In the genomic region with DNA sequence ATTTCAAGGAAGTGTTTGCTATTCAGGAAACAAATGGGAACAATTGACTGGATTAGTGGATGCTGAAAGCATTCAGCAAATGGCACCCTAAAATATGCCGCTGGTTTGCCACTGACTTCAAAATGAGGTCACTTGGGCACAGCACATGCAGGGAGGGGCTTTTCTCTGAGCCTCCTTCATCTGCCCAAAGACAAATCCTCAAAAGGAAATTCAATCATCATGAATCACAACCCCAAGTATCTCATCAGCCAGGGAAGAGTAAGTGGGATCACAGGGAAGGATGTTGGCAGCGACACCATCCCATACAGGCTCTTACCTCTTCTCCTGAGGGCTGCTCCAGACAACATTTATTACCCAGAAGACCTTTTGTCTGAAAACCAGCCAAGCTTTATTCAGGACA, we compare ENCODE assay signal across 27 cellular contexts. TPM values are rescaled to one million over a fixed set of nuclear protein-coding genes. Genes with fewer than 3 reads are reported as not detected.
A peak's percentile ranks its signal among the peaks of the same experiment; 100 is the strongest.
DNase-seq lines count a peak whose midpoint lies in the region; ATAC-seq, FAIRE-seq and TF ChIP-seq lines count a peak whose summit lies in the region.
"Had no signal": no experiment of that assay in that cellular context is flagged by ENCODE, and none has a peak within 500 bp of the region (broad histone marks: within the 10 kb centered on the region; RNA-seq: fewer than 3 reads in every experiment).

No MANE protein-coding gene starts in this region.

- TF ChIP-seq CTCF in RWPE2 (IDR thresholded peaks at IDR 0.05; ENCODE audit: poor library complexity, severe bottlenecking), result no peak
- no peak for TF ChIP-seq CTCF in fibroblast of pulmonary artery (IDR thresholded peaks at IDR 0.05; ENCODE audit: low read length, missing control alignments)
- TF ChIP-seq CTCF in GM10266 (IDR thresholded peaks at IDR 0.05; ENCODE audit: control insufficient read depth, insufficient read depth, low read depth, missing control alignments), result no peak

- ATAC-seq in RWPE2 (ENCODE audit: low read depth), result peak; percentile 46; the same call in 1 of the 3 replicates

- 0 out of 2 replicates have a peak, but pooled peaks cover 7% of the 10 kb centered on the region for H3K4me1 ChIP-seq in GM23248 (ENCODE audit: insufficient read depth)
- H3K4me1 ChIP-seq in RWPE2 (ENCODE audit: insufficient read depth, poor library complexity, severe bottlenecking), result no peaks in the 10 kb centered on the region
- peaks cover 25% of the 10 kb centered on the region for H3K4me1 ChIP-seq in CD4-positive, alpha-beta memory T cell (ENCODE audit: insufficient read depth, low read length)
- H3K4me1 ChIP-seq: tibial artery had no signal

- CTCF ChIA-PET in CD4-positive, alpha-beta memory T cell (lab: Charles Lee; ENCODE audit: partially characterized antibody), result no interaction called here

- no peak overlapping the region for H3K4me2 ChIP-seq in GM23248 (ENCODE audit: unreplicated experiment)
- H3K4me2 ChIP-seq: BLaER1 treated with 17β-estradiol and CSF1 and Interleukin-3, amounts not matched to agents 10 nM and 100 nM had no signal

- H3K27me3 Mint-ChIP-seq in CD4-positive, alpha-beta memory T cell, result no peaks in the 10 kb centered on the region
- H3K27me3 Mint-ChIP-seq: activated CD4-positive, alpha-beta memory T cell treated with anti-CD3 and anti-CD28 coated beads, Interleukin-2, amount 10 ng/mL, durations not matched to agents 7 days and 5 days; activated T-cell treated with anti-CD3 and anti-CD28 coated beads, Interleukin-2, amount 50 U/mL, for 24 hours had no signal

- H3K9me3 ChIP-seq in GM23248 (ENCODE audit: low read depth), result no peaks in the 10 kb centered on the region
- H3K9me3 ChIP-seq in RWPE2 (ENCODE audit: severe bottlenecking), result no peaks in the 10 kb centered on the region
- no peaks in the 10 kb centered on the region for H3K9me3 ChIP-seq in CD4-positive, alpha-beta memory T cell (ENCODE audit: control insufficient read depth in 1 of 2, low read length in 2 of 2)
- H3K9me3 ChIP-seq: tibial artery had no signal

- H3K4me1 Mint-ChIP-seq in CD4-positive, alpha-beta memory T cell, result peaks cover 23 to 41% (median 29%) of the 10 kb centered on the region in 4 donors
- H3K4me1 Mint-ChIP-seq: nephron had no signal

- H4K20me1 ChIP-seq in GM23248 (ENCODE audit: insufficient read depth), result no peaks in the 10 kb centered on the region
- H4K20me1 ChIP-seq: BLaER1 treated with 17β-estradiol and CSF1 and Interleukin-3, amounts not matched to agents 10 nM and 100 nM had no signal

- no peaks in the 10 kb centered on the region for H3K27me3 ChIP-seq in GM23248 (replicated peaks; ENCODE audit: insufficient read depth)
- H3K27me3 ChIP-seq in RWPE2 (ENCODE audit: insufficient read depth, poor library complexity, severe bottlenecking), result no peaks in the 10 kb centered on the region
- no peaks in the 10 kb centered on the region for H3K27me3 ChIP-seq in CD4-positive, alpha-beta memory T cell (ENCODE audit: insufficient read depth, low read length)
- H3K27me3 ChIP-seq: BLaER1 treated with 17β-estradiol and CSF1 and Interleukin-3, amounts not matched to agents 10 nM and 100 nM; tibial artery had no signal

- POLR2A ChIA-PET in CD4-positive, alpha-beta memory T cell (lab: Charles Lee; ENCODE audit: partially characterized antibody), result no interaction called here

- no peak overlapping the region for H3K4me3 Mint-ChIP-seq in CD4-positive, alpha-beta memory T cell
- H3K4me3 Mint-ChIP-seq: activated CD4-positive, alpha-beta memory T cell treated with anti-CD3 and anti-CD28 coated beads, Interleukin-2, amount 10 ng/mL, durations not matched to agents 7 days and 5 days; activated naive CD4-positive, alpha-beta T cell treated with anti-CD3 and anti-CD28 coated beads for 36 hours; activated T-cell treated with anti-CD3 and anti-CD28 coated beads, Interleukin-2, amount 50 U/mL, for 24 hours; endodermal cell; nephron had no signal

- H3K36me3 ChIP-seq in GM23248 (ENCODE audit: low read depth), result no peaks in the 10 kb centered on the region
- H3K36me3 ChIP-seq in RWPE2 (ENCODE audit: low read depth), result no peaks in the 10 kb centered on the region
- peaks cover 4% of the 10 kb centered on the region for H3K36me3 ChIP-seq in CD4-positive, alpha-beta memory T cell (ENCODE audit: insufficient read depth, low read length)
- H3K36me3 ChIP-seq: BLaER1 treated with 17β-estradiol and CSF1 and Interleukin-3, amounts not matched to agents 10 nM and 100 nM; tibial artery; WERI-Rb-1 had no signal

- intact Hi-C loops in CD4-positive, alpha-beta memory T cell (cut with micrococcal nuclease), result no loop called here

- no peaks in the 10 kb centered on the region for H3K9me2 ChIP-seq in GM23248 (ENCODE audit: insufficient read depth)

- no peak overlapping the region for H3K4me3 ChIP-seq in GM23248
- H3K4me3 ChIP-seq in RWPE2 (ENCODE audit: severe bottlenecking), result no peak overlapping the region
- H3K4me3 ChIP-seq in fibroblast of pulmonary artery (replicated peaks; ENCODE audit: low read depth, low read length), result no peak overlapping the region
- no peak overlapping the region for H3K4me3 ChIP-seq in CD4-positive, alpha-beta memory T cell (ENCODE audit: low read length in 2 of 2)
- H3K4me3 ChIP-seq: BLaER1 treated with 17β-estradiol and CSF1 and Interleukin-3, amounts not matched to agents 10 nM and 100 nM; tibial artery had no signal

- H3K79me2 ChIP-seq in GM23248 (ENCODE audit: insufficient read depth), result no peaks in the 10 kb centered on the region

- no peak overlapping the region for H3K27ac ChIP-seq in GM23248
- no peak overlapping the region for H3K27ac ChIP-seq in RWPE2 (ENCODE audit: poor library complexity, severe bottlenecking)
- no peak overlapping the region for H3K27ac ChIP-seq in CD4-positive, alpha-beta memory T cell (ENCODE audit: low read depth, low read length)
- H3K27ac ChIP-seq: BLaER1 treated with 17β-estradiol and CSF1 and Interleukin-3, amounts not matched to agents 10 nM and 100 nM; tibial artery; WERI-Rb-1 had no signal

- no peaks in the 10 kb centered on the region for H3F3A ChIP-seq in GM23248 (ENCODE audit: insufficient read depth)

- in situ Hi-C loops in GM23248 (cut with MboI), result no loop called here

- WGBS in GM23248 (ENCODE audit: low coverage in 1 of 2, low lambda C conversion rate in 2 of 2, missing lambda C conversion rate in 2 of 2), 2 experiments, result 57 to 69% methylated on average over 2 of the region's 2 CpGs

- peak overlapping the region in 2 of 7 donors; percentile 59 to 88 for H3K27ac Mint-ChIP-seq in CD4-positive, alpha-beta memory T cell
- H3K27ac Mint-ChIP-seq: activated CD4-positive, alpha-beta memory T cell treated with anti-CD3 and anti-CD28 coated beads, Interleukin-2, amount 10 ng/mL, durations not matched to agents 7 days and 5 days; activated naive CD4-positive, alpha-beta T cell treated with anti-CD3 and anti-CD28 coated beads for 36 hours; activated T-cell treated with anti-CD3 and anti-CD28 coated beads, Interleukin-2, amount 50 U/mL, for 24 hours; endodermal cell; nephron had no signal

- no peak overlapping the region for H3K9ac ChIP-seq in GM23248
- H3K9ac ChIP-seq: BLaER1 treated with 17β-estradiol and CSF1 and Interleukin-3, amounts not matched to agents 10 nM and 100 nM had no signal

- DNase-seq in GM23248, result peak; percentile 52
- no peak for DNase-seq in RWPE2 (ENCODE audit: low spot score)
- peak; percentile 10 for DNase-seq in fibroblast of pulmonary artery (ENCODE audit: low read depth)
- DNase-seq in urothelium cell line (ENCODE audit: low spot score), result peak; percentile 41
- DNase-seq in NCI-H524 treated with DMSO at 0.1 percent for 48 hours (lab: John Stamatoyannopoulos, UW), result no peak
- no peak for DNase-seq in CD4-positive, alpha-beta memory T cell
- DNase-seq in GM10266 (ENCODE audit: extremely low spot score), result no peak
- DNase-seq: activated CD4-positive, alpha-beta memory T cell treated with anti-CD3 and anti-CD28 coated beads, Interleukin-2, amount 10 ng/mL, durations not matched to agents 7 days and 5 days; activated naive CD4-positive, alpha-beta T cell treated with anti-CD3 and anti-CD28 coated beads for 36 hours; activated T-cell treated with anti-CD3 and anti-CD28 coated beads, Interleukin-2, amount 50 U/mL, for 24 hours; aorta; DMS 273 treated with DMSO at 0.1 percent for 48 hours; endodermal cell; KBM-7; mammary epithelial cell; NCI-H1048; NCI-H2107; NCI-H526 treated with DMSO at 0.1 percent for 48 hours; SHP77; stimulated activated CD4-positive, alpha-beta T cell treated with anti-CD3 and anti-CD28 coated beads, Interleukin-1b, Interleukin-23, amount 100 ng/mL, for 48 hours; stimulated activated naive CD4-positive, alpha-beta T cell treated with Interleukin-2 at 50 U/mL for 16 hours; T-helper 1 cell; tibial artery; WERI-Rb-1 had no signal

- no peak overlapping the region for H2AFZ ChIP-seq in GM23248

- H3K36me3 Mint-ChIP-seq in CD4-positive, alpha-beta memory T cell, result peaks cover 48 to 56% of the 10 kb centered on the region in 2 donors

- no peaks in the 10 kb centered on the region for H3K9me3 Mint-ChIP-seq in CD4-positive, alpha-beta memory T cell
- H3K9me3 Mint-ChIP-seq: activated CD4-positive, alpha-beta memory T cell treated with anti-CD3 and anti-CD28 coated beads, Interleukin-2, amount 10 ng/mL, durations not matched to agents 7 days and 5 days; activated naive CD4-positive, alpha-beta T cell treated with anti-CD3 and anti-CD28 coated beads for 36 hours; activated T-cell treated with anti-CD3 and anti-CD28 coated beads, Interleukin-2, amount 50 U/mL, for 24 hours; endodermal cell; nephron had no signal

- FAIRE-seq in urothelium cell line (lab: Jason Lieb, UNC), result no peak
- FAIRE-seq: islet of Langerhans had no signal

RNA-seq across cellular contexts. Expression of gene SP140L, which starts 14.4 kb away (rescaled TPM):
- total RNA-seq in GM23248 (2014; rRNA removed; shearing (Covaris generic)), result 7.8 and 8.0 TPM in 2 replicates
- polyA plus RNA-seq in GM23248 (2016; fragmentation: Nextera tagmentation; extraction: Ambion mirVana), result 11.1 and 11.5 TPM in 2 replicates
- total RNA-seq in CD4-positive, alpha-beta memory T cell, result 100 to 1,000 TPM in 1 of 2 experiments, 10 to 100 TPM in 1; 98.6 to 102 TPM
- polyA plus RNA-seq in CD4-positive, alpha-beta memory T cell, result 10 to 100 TPM; 24.1 to 37.2 TPM

Comparison
In these comparisons a context has a peak if more than half of its experiments do, and no peak if none do; other contexts are left out.
1. DNase-seq: peak in GM23248 (single experiment), fibroblast of pulmonary artery (single experiment) and urothelium cell line (single experiment); none in RWPE2 (single experiment), NCI-H524 treated with DMSO at 0.1 percent for 48 hours (single experiment), CD4-positive, alpha-beta memory T cell (0 of 5) and GM10266 (single experiment).
2. RNA of gene SP140L, which starts 14.4 kb away (total RNA-seq): 98.6 to 102 TPM in CD4-positive, alpha-beta memory T cell; 7.8 to 8.0 TPM in GM23248; every median in the first group is over 10 times any median in the second.